11 cellular contexts compared by ENCODE assay signal in the genomic region with DNA sequence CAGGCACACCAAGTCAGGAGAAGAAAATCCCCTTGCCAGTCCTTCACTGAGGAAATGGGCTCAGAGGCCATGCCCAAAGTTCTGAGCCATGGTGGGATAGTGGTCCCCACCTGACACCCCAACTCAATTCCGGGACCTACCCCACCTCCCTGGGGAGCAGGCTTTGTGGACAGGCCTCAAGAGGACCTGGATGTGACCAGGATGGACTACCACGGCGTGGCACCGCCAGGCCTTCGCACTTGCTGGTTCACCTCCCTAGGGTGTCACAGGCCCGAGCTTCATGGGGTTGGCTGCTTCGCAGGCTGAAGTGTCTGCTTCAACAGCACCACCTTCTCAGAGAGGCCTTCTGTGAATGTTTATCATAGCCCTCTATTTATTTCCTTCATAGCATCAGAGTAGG. TPM values are rescaled to one million over a fixed set of nuclear protein-coding genes. Genes with fewer than 3 reads are reported as not detected.
DNase-seq lines count a peak whose midpoint lies in the region; ATAC-seq and TF ChIP-seq lines count a peak whose summit lies in the region.
"Had no signal": no experiment of that assay in that cellular context is flagged by ENCODE, and none has a peak within 500 bp of the region (broad histone marks: within the 10 kb centered on the region; RNA-seq: fewer than 3 reads in every experiment).

No MANE protein-coding gene starts in this region.

- peak overlapping the region; percentile 35 to 50 for H3K4me3 Mint-ChIP-seq in CD14-positive monocyte
- H3K4me3 Mint-ChIP-seq: WTC11 had no signal

- H3K4me2 ChIP-seq in PC-3 (ENCODE audit: low read length): no peak overlapping the region

- H3K27me3 ChIP-seq in right cardiac atrium (ENCODE audit: control insufficient read depth, insufficient read depth): no peaks in the 10 kb centered on the region
- H3K27me3 ChIP-seq in PC-3 (ENCODE audit: low read length): no peaks in the 10 kb centered on the region

- DNase-seq in CD14-positive monocyte (ENCODE audit: low spot score) (peak; percentile 43), RWPE1 (ENCODE audit: low spot score) (no peak), right cardiac atrium (no peak), PC-3 (no peak), NCI-H526 treated with DMSO at 0.1 percent for 48 hours (lab: John Stamatoyannopoulos, UW) (no peak), C1 segment of cervical spinal cord (lab: John Stamatoyannopoulos, UW) (no peak)
- DNase-seq: DMS153 had no signal

- WGBS in right cardiac atrium: 83% methylated on average over 7 of the region's 7 CpGs

- POLR2A ChIA-PET in RWPE1 (lab: Yijun Ruan, JAX; ENCODE audit: low non-redundant PET): no interaction called here
- POLR2A ChIA-PET in PC-3 (lab: Charles Lee; ENCODE audit: unreplicated experiment): no interaction called here

- H3K36me3 ChIP-seq in PC-3 (ENCODE audit: low read depth, low read length): peaks cover 50% of the 10 kb centered on the region

- H2AFZ ChIP-seq in PC-3 (ENCODE audit: low read length): no peak overlapping the region

- H3F3A ChIP-seq in PC-3 (ENCODE audit: low read length, unreplicated experiment): no peaks in the 10 kb centered on the region

- no peaks in the 10 kb centered on the region for H4K20me1 ChIP-seq in PC-3 (ENCODE audit: low read length)

- CTCF ChIA-PET in RWPE1 (lab: Yijun Ruan, JAX) (interaction anchor here (0.6 to 2.6 kb wide), 8 partner anchors 32 to 1154 kb away, joined by 3 to 12 read pairs (median 4); no protein-coding TSS in a partner anchor), PC-3 (lab: Charles Lee) (interaction anchor here (0.6 to 1.2 kb wide), 3 partner anchors 10 to 69 kb away, joined by 3 to 5 read pairs (median 3); no protein-coding TSS in a partner anchor)

- no TSS peak for BruUV-seq in PC-3 (replicated peaks; lab: Mats Ljungman, UMichigan)

- no peaks in the 10 kb centered on the region for H3K9me2 ChIP-seq in PC-3 (replicated peaks; ENCODE audit: low read length)

- H3K79me2 ChIP-seq in PC-3 (ENCODE audit: low read length): peaks cover 4% of the 10 kb centered on the region; the same call in 1 of the 2 replicates

- no peaks in the 10 kb centered on the region for H3K9me3 Mint-ChIP-seq in CD14-positive monocyte
- H3K9me3 Mint-ChIP-seq: activated naive CD4-positive, alpha-beta T cell treated with anti-CD3 and anti-CD28 coated beads, Interleukin-2, amount 50 U/mL, for 72 hours; WTC11 had no signal

- no peaks in the 10 kb centered on the region for H3K9me3 ChIP-seq in right cardiac atrium (ENCODE audit: control insufficient read depth, low read length)
- H3K9me3 ChIP-seq in PC-3 (ENCODE audit: low read length): no peaks in the 10 kb centered on the region
- H3K9me3 ChIP-seq: HAP-1 had no signal

- H3K27me3 Mint-ChIP-seq in CD14-positive monocyte (ENCODE audit: low read depth in 3 of 3): no peaks in the 10 kb centered on the region

- peaks cover 60% of the 10 kb centered on the region for H3K4me1 Mint-ChIP-seq in CD14-positive monocyte
- H3K4me1 Mint-ChIP-seq: WTC11 had no signal

- TF ChIP-seq CTCF in CD14-positive monocyte (IDR thresholded peaks at IDR 0.05) (no peak), RWPE1 (conservative IDR thresholded peaks at IDR 0.05; ENCODE audit: low read depth) (no peak), PC-3 (conservative IDR thresholded peaks at IDR 0.05; ENCODE audit: low read depth, low read length) (no peak)

- intact Hi-C loops in CD14-positive monocyte (cut with micrococcal nuclease) (loop anchor here (2.0 to 5.0 kb wide), 6 partner anchors 34 to 185 kb away; partner anchors contain the start of genes DUSP7 (in 1 of the 2), PARP3 (in 1 of the 2) and RRP9 (in 1 of the 2)), right cardiac atrium (cut with DNase I) (loop anchor here in 3 of 4 donors (5.0 kb wide), 3 partner anchors 65 to 120 kb away; partner anchors contain the start of gene DUSP7 (in 1 of the 3)), PC-3 (cut with micrococcal nuclease) (no loop called here)

- H3K27ac ChIP-seq in RWPE1: peak overlapping the region; percentile 35; the same call in 1 of the 2 replicates
- peak overlapping the region; percentile 68 for H3K27ac ChIP-seq in right cardiac atrium (ENCODE audit: low read length)
- H3K27ac ChIP-seq in skin epidermis: peak overlapping the region in 19 of 21 experiments; percentile 5 to 86 (median 67)
- no peak overlapping the region for H3K27ac ChIP-seq in PC-3 (ENCODE audit: low read length)

- no peak overlapping the region for H3K9ac ChIP-seq in PC-3 (ENCODE audit: low read length)

- H3K4me3 ChIP-seq in right cardiac atrium (ENCODE audit: low read length): no peak overlapping the region
- H3K4me3 ChIP-seq in skin epidermis: no peak overlapping the region
- no peak overlapping the region for H3K4me3 ChIP-seq in PC-3 (ENCODE audit: low read length)
- H3K4me3 ChIP-seq: HAP-1 had no signal

- H3K36me3 Mint-ChIP-seq in CD14-positive monocyte: peaks cover 23 to 42% of the 10 kb centered on the region in 2 donors

- H3K4me1 ChIP-seq in right cardiac atrium (ENCODE audit: control insufficient read depth, insufficient read depth, low read length) (peaks cover 15% of the 10 kb centered on the region), PC-3 (ENCODE audit: insufficient read depth, low read length) (no peaks in the 10 kb centered on the region)
- H3K4me1 ChIP-seq: HAP-1 had no signal

- ATAC-seq in right cardiac atrium: no peak
- ATAC-seq in PC-3: no peak

- peak overlapping the region; percentile 84 to 94 (median 92) for H3K27ac Mint-ChIP-seq in CD14-positive monocyte
- H3K27ac Mint-ChIP-seq: activated naive CD4-positive, alpha-beta T cell treated with anti-CD3 and anti-CD28 coated beads, Interleukin-2, amount 50 U/mL, for 72 hours; WTC11 had no signal

RNA-seq across cellular contexts. Expression of gene POC1A, which starts 31.7 kb away (rescaled TPM):
- 1 to 10 TPM; 1.2 to 2.0 TPM for polyA plus RNA-seq in CD14-positive monocyte
- 1 to 10 TPM; 1.0 to 1.4 (median 1.3) TPM for total RNA-seq in right cardiac atrium
- polyA plus RNA-seq in right cardiac atrium: 0.75 TPM
- 41.5 and 43.0 TPM in 2 replicates for total RNA-seq in PC-3 (2014; rRNA removed)

Comparison
In these comparisons a context has a peak if more than half of its experiments do, and no peak if none do; other contexts are left out.
1. RNA of gene POC1A, which starts 31.7 kb away (total RNA-seq): 41.5 to 43.0 TPM in PC-3; 1.0 to 1.4 TPM in right cardiac atrium; every median in the first group is over 10 times any median in the second.